Comparison of ENCODE assay signal across 1 cellular context in the genomic region with DNA sequence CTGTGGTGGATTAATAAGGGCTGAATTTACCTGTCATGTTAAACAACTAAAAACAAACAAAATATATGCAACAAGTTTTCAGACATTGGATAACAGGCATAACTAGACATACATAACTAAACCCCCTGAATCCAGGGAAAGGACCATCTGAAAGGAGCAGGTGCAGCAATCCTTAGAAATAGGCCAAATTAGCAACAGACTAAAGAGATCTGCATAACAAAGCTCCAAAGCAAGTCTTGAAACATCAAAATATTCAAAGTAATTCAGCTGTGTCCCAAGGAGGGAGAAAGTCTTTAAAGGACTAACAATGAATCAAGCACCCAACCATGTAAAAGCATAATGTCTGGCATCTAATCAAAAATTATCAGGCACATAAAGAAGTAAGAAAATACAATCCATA.
TF ChIP-seq lines count a peak whose summit lies in the region.

No MANE protein-coding gene starts in this region.

TF ChIP-seq in GM23338, 12 proteins besides CTCF, POLR2A, EP300 and RAD21 (continued from another document):
- TF ChIP-seq, protein P1, sequence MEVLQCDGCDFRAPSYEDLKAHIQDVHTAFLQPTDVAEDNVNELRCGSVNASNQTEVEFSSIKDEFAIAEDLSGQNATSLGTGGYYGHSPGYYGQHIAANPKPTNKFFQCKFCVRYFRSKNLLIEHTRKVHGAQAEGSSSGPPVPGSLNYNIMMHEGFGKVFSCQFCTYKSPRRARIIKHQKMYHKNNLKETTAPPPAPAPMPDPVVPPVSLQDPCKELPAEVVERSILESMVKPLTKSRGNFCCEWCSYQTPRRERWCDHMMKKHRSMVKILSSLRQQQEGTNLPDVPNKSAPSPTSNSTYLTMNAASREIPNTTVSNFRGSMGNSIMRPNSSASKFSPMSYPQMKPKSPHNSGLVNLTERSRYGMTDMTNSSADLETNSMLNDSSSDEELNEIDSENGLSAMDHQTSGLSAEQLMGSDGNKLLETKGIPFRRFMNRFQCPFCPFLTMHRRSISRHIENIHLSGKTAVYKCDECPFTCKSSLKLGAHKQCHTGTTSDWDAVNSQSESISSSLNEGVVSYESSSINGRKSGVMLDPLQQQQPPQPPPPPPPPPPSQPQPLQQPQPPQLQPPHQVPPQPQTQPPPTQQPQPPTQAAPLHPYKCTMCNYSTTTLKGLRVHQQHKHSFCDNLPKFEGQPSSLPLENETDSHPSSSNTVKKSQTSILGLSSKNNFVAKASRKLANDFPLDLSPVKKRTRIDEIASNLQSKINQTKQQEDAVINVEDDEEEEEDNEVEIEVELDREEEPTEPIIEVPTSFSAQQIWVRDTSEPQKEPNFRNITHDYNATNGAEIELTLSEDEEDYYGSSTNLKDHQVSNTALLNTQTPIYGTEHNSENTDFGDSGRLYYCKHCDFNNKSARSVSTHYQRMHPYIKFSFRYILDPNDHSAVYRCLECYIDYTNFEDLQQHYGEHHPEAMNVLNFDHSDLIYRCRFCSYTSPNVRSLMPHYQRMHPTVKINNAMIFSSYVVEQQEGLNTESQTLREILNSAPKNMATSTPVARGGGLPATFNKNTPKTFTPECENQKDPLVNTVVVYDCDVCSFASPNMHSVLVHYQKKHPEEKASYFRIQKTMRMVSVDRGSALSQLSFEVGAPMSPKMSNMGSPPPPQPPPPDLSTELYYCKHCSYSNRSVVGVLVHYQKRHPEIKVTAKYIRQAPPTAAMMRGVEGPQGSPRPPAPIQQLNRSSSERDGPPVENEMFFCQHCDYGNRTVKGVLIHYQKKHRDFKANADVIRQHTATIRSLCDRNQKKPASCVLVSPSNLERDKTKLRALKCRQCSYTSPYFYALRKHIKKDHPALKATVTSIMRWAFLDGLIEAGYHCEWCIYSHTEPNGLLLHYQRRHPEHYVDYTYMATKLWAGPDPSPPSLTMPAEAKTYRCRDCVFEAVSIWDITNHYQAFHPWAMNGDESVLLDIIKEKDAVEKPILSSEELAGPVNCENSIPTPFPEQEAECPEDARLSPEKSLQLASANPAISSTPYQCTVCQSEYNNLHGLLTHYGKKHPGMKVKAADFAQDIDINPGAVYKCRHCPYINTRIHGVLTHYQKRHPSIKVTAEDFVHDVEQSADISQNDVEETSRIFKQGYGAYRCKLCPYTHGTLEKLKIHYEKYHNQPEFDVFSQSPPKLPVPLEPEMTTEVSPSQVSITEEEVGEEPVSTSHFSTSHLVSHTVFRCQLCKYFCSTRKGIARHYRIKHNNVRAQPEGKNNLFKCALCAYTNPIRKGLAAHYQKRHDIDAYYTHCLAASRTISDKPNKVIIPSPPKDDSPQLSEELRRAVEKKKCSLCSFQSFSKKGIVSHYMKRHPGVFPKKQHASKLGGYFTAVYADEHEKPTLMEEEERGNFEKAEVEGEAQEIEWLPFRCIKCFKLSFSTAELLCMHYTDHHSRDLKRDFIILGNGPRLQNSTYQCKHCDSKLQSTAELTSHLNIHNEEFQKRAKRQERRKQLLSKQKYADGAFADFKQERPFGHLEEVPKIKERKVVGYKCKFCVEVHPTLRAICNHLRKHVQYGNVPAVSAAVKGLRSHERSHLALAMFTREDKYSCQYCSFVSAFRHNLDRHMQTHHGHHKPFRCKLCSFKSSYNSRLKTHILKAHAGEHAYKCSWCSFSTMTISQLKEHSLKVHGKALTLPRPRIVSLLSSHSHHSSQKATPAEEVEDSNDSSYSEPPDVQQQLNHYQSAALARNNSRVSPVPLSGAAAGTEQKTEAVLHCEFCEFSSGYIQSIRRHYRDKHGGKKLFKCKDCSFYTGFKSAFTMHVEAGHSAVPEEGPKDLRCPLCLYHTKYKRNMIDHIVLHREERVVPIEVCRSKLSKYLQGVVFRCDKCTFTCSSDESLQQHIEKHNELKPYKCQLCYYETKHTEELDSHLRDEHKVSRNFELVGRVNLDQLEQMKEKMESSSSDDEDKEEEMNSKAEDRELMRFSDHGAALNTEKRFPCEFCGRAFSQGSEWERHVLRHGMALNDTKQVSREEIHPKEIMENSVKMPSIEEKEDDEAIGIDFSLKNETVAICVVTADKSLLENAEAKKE (CRISPR knock-in tag; IDR thresholded peaks at IDR 0.05) = no peak
- TF ChIP-seq, protein P2, sequence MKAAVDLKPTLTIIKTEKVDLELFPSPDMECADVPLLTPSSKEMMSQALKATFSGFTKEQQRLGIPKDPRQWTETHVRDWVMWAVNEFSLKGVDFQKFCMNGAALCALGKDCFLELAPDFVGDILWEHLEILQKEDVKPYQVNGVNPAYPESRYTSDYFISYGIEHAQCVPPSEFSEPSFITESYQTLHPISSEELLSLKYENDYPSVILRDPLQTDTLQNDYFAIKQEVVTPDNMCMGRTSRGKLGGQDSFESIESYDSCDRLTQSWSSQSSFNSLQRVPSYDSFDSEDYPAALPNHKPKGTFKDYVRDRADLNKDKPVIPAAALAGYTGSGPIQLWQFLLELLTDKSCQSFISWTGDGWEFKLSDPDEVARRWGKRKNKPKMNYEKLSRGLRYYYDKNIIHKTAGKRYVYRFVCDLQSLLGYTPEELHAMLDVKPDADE (IDR thresholded peaks at IDR 0.05) = no peak
- TF ChIP-seq ZNF331 (CRISPR knock-in tag; IDR thresholded peaks at IDR 0.05; ENCODE audit: low read depth) (no peak), POLR2AphosphoS5 (IDR thresholded peaks at IDR 0.05; ENCODE audit: low read depth) (no peak), EZH2 (IDR thresholded peaks at IDR 0.05; ENCODE audit: low read depth, unreplicated experiment) (no peak), NANOG (IDR thresholded peaks at IDR 0.05; ENCODE audit: borderline replicate concordance) (no peak), ZNF114 (CRISPR knock-in tag; IDR thresholded peaks at IDR 0.05) (no peak), STAT1 (IDR thresholded peaks at IDR 0.05; ENCODE audit: unreplicated experiment) (no peak), JUNB (IDR thresholded peaks at IDR 0.05; ENCODE audit: unreplicated experiment) (no peak), EZH2phosphoT487 (IDR thresholded peaks at IDR 0.05; ENCODE audit: unreplicated experiment) (no peak)
- TF ChIP-seq, protein P3, sequence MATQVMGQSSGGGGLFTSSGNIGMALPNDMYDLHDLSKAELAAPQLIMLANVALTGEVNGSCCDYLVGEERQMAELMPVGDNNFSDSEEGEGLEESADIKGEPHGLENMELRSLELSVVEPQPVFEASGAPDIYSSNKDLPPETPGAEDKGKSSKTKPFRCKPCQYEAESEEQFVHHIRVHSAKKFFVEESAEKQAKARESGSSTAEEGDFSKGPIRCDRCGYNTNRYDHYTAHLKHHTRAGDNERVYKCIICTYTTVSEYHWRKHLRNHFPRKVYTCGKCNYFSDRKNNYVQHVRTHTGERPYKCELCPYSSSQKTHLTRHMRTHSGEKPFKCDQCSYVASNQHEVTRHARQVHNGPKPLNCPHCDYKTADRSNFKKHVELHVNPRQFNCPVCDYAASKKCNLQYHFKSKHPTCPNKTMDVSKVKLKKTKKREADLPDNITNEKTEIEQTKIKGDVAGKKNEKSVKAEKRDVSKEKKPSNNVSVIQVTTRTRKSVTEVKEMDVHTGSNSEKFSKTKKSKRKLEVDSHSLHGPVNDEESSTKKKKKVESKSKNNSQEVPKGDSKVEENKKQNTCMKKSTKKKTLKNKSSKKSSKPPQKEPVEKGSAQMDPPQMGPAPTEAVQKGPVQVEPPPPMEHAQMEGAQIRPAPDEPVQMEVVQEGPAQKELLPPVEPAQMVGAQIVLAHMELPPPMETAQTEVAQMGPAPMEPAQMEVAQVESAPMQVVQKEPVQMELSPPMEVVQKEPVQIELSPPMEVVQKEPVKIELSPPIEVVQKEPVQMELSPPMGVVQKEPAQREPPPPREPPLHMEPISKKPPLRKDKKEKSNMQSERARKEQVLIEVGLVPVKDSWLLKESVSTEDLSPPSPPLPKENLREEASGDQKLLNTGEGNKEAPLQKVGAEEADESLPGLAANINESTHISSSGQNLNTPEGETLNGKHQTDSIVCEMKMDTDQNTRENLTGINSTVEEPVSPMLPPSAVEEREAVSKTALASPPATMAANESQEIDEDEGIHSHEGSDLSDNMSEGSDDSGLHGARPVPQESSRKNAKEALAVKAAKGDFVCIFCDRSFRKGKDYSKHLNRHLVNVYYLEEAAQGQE (IDR thresholded peaks at IDR 0.05; ENCODE audit: unreplicated experiment) = no peak
